In the genomic region with DNA sequence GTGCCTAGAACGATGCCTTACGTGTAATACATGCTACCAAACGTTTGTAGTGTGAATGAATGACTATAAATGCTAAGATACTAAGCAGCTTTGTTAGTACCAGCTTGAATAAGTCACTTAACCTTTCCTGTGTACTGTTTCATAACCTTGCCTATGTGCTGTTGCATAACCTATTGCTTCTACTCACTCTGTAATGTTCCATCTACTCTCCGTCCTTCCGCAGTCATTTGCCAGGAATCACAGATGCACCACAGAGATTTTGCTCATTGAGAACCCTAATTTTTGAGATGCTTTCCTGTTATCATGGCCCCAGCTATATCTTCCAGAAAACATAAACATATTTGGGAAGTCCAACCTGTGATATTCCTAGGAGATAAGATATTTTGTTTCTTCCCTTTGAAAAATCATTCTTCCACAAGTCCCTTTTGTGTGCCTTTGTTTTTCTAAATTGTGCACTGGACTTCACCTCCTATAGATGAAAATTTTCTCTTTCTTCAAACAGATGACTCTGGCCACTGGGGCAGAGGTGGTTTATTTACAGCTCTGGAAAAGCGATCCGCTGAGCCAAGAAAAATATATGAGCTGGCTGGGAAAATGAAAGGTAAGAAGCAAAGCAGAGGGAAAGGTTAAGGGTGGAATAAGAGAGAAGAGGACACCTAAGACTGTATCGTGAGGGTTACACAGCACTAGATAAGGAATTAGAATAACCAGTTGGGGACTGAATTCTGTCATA, we compare ENCODE assay signal across 19 cellular contexts. TPM values are rescaled to one million over a fixed set of nuclear protein-coding genes. Genes with fewer than 3 reads are reported as not detected.
DNase-seq lines count a peak whose midpoint lies in the region; ATAC-seq and TF ChIP-seq lines count a peak whose summit lies in the region.
"Had no signal": no experiment of that assay in that cellular context is flagged by ENCODE, and none has a peak within 500 bp of the region (broad histone marks: within the 10 kb centered on the region; RNA-seq: fewer than 3 reads in every experiment).

No MANE protein-coding gene starts in this region.

- H3K27ac ChIP-seq in GM23248 (no peak overlapping the region), fibroblast of lung (ENCODE audit: insufficient read depth, low read length) (no peak overlapping the region), right lobe of liver (peak overlapping the region in 2 of 3 donors; percentile 14 to 58)
- H3K27ac ChIP-seq: BLaER1 treated with 17β-estradiol and CSF1 and Interleukin-3, amounts not matched to agents 10 nM and 100 nM; SJCRH30 had no signal

- DNase-seq in GM23248, result peak; percentile 4
- peak; percentile 72 for DNase-seq in amniotic epithelial cell (ENCODE audit: low read depth)
- peak; percentile 39 to 52 for DNase-seq in fibroblast of lung (ENCODE audit: low read depth in 2 of 2)
- no peak for DNase-seq in right lobe of liver
- no peak for DNase-seq in NCI-H1092 (lab: John Stamatoyannopoulos, UW)
- DNase-seq in natural killer cell, result no peak
- DNase-seq in NCI-H2081 (lab: John Stamatoyannopoulos, UW), result no peak
- DNase-seq in HPDE6-E6E7 (ENCODE audit: extremely low spot score), result no peak
- DNase-seq: GF-D8; MV-4-11; NCI-H1417 treated with DMSO at 0.1 percent for 48 hours; NCI-H1930; NCI-H2171; NCI-H446; NK-92 treated with Interleukin-12 subunit alpha and Interleukin-12 subunit beta, amount 100 ng/mL, for 24 hours; OCI-M1; RPMI8226; SJCRH30 had no signal

- H3K4me2 ChIP-seq in GM23248 (ENCODE audit: unreplicated experiment) (no peak overlapping the region), fibroblast of lung (ENCODE audit: extremely low read depth, insufficient read depth, low read length) (no peak overlapping the region)
- H3K4me2 ChIP-seq: BLaER1 treated with 17β-estradiol and CSF1 and Interleukin-3, amounts not matched to agents 10 nM and 100 nM had no signal

- H3K9me3 Mint-ChIP-seq in natural killer cell, result no peaks in the 10 kb centered on the region

- in situ Hi-C loops in GM23248 (cut with MboI), result loop anchor here (25.0 kb wide), 1 partner anchor 350 kb away; no protein-coding TSS in a partner anchor

- H3K9ac ChIP-seq in GM23248 (no peak overlapping the region), fibroblast of lung (ENCODE audit: insufficient read depth, low read length) (no peak overlapping the region)
- H3K9ac ChIP-seq: BLaER1 treated with 17β-estradiol and CSF1 and Interleukin-3, amounts not matched to agents 10 nM and 100 nM had no signal

- H3K4me3 Mint-ChIP-seq in natural killer cell, result no peak overlapping the region

- H3K9me3 ChIP-seq in GM23248 (ENCODE audit: low read depth) (no peaks in the 10 kb centered on the region), fibroblast of lung (ENCODE audit: control insufficient read depth, insufficient read depth, low read depth, low read length) (no peaks in the 10 kb centered on the region), right lobe of liver (no peaks in the 10 kb centered on the region)
- H3K9me3 ChIP-seq: SJCRH30 had no signal

- H3K27me3 ChIP-seq in GM23248 (replicated peaks; ENCODE audit: insufficient read depth) (no peaks in the 10 kb centered on the region), fibroblast of lung (ENCODE audit: control insufficient read depth, insufficient read depth, low read length) (no peaks in the 10 kb centered on the region), right lobe of liver (no peaks in the 10 kb centered on the region)
- H3K27me3 ChIP-seq: BLaER1 treated with 17β-estradiol and CSF1 and Interleukin-3, amounts not matched to agents 10 nM and 100 nM; SJCRH30 had no signal

- ATAC-seq in right lobe of liver (peak; percentile 91 to 98 (median 94)), natural killer cell (no peak)

- peaks cover 45% of the 10 kb centered on the region for H3K36me3 ChIP-seq in GM23248 (ENCODE audit: low read depth)
- H3K36me3 ChIP-seq in fibroblast of lung (ENCODE audit: control insufficient read depth, insufficient read depth, low read length), result peaks cover 9% of the 10 kb centered on the region
- H3K36me3 ChIP-seq in right lobe of liver, result peaks cover 0 to 32% (median 16%) of the 10 kb centered on the region in 4 donors

- no peak for TF ChIP-seq POLR2A in right lobe of liver (IDR thresholded peaks at IDR 0.05)

- 89 to 90% methylated on average over 8 of the region's 8 CpGs for WGBS in GM23248 (ENCODE audit: low coverage in 1 of 2, low lambda C conversion rate in 2 of 2, missing lambda C conversion rate in 2 of 2), 2 experiments
- WGBS in right lobe of liver (ENCODE audit: insufficient coverage, low coverage, low lambda C conversion rate, missing lambda C conversion rate), result 52% methylated on average over 8 of the region's 8 CpGs

- H3K4me1 ChIP-seq in GM23248 (ENCODE audit: insufficient read depth) (peaks cover 9% of the 10 kb centered on the region), fibroblast of lung (ENCODE audit: control insufficient read depth, extremely low read depth, insufficient read depth, low read length) (peaks cover 2% of the 10 kb centered on the region), right lobe of liver (peaks cover 0 to 14% (median 3%) of the 10 kb centered on the region in 4 donors)
- H3K4me1 ChIP-seq: SJCRH30 had no signal

- H3K4me3 ChIP-seq in GM23248 (no peak overlapping the region), fibroblast of lung (replicated peaks in 1 of 4; ENCODE audit: control extremely low read depth in 1 of 4, insufficient read depth in 1 of 4, low read depth in 3 of 4, low read length in 4 of 4) (no peak overlapping the region), right lobe of liver (no peak overlapping the region)
- H3K4me3 ChIP-seq: BLaER1 treated with 17β-estradiol and CSF1 and Interleukin-3, amounts not matched to agents 10 nM and 100 nM; SJCRH30 had no signal

- no peak for TF ChIP-seq CTCF in fibroblast of lung (conservative IDR thresholded peaks at IDR 0.05 in 1 of 2, IDR thresholded peaks at IDR 0.05 in 1 of 2; ENCODE audit: low read depth in 1 of 2, low read length in 2 of 2)
- no peak for TF ChIP-seq CTCF in right lobe of liver (IDR thresholded peaks at IDR 0.05)
- TF ChIP-seq CTCF in natural killer cell (IDR thresholded peaks at IDR 0.05), result no peak

- H3K79me2 ChIP-seq in GM23248 (ENCODE audit: insufficient read depth) (no peaks in the 10 kb centered on the region), fibroblast of lung (ENCODE audit: control insufficient read depth, insufficient read depth, low read length) (no peaks in the 10 kb centered on the region)

- H3K9me2 ChIP-seq in GM23248 (ENCODE audit: insufficient read depth), result no peaks in the 10 kb centered on the region

- H3F3A ChIP-seq in GM23248 (ENCODE audit: insufficient read depth), result peaks cover 14% of the 10 kb centered on the region

- H4K20me1 ChIP-seq in GM23248 (ENCODE audit: insufficient read depth), result no peaks in the 10 kb centered on the region
- H4K20me1 ChIP-seq in fibroblast of lung (ENCODE audit: control insufficient read depth, extremely low read depth, insufficient read depth, low read length), result no peaks in the 10 kb centered on the region
- H4K20me1 ChIP-seq: BLaER1 treated with 17β-estradiol and CSF1 and Interleukin-3, amounts not matched to agents 10 nM and 100 nM had no signal

- H3K27ac Mint-ChIP-seq in natural killer cell, result no peak overlapping the region

- no peak overlapping the region for H2AFZ ChIP-seq in GM23248
- H2AFZ ChIP-seq in fibroblast of lung (ENCODE audit: low read length), result no peak overlapping the region

- H3K36me3 Mint-ChIP-seq in natural killer cell, result peaks cover 47% of the 10 kb centered on the region

- no peaks in the 10 kb centered on the region for H3K27me3 Mint-ChIP-seq in natural killer cell (ENCODE audit: low read depth in 2 of 2)

- intact Hi-C loops in right lobe of liver (cut with DNase I), result no loop called here
- intact Hi-C loops in natural killer cell (cut with micrococcal nuclease), result no loop called here

- H3K4me1 Mint-ChIP-seq in natural killer cell, result peaks cover 0 to 7% of the 10 kb centered on the region in 2 donors

RNA-seq across cellular contexts. Expression of a gene that starts 44.8 kb away (rescaled TPM):
- total RNA-seq in GM23248 (2014; rRNA removed; shearing (Covaris generic)), result 34.7 and 40.5 TPM in 2 replicates
- polyA plus RNA-seq in GM23248 (2016; fragmentation: Nextera tagmentation; extraction: Ambion mirVana), result 39.3 and 39.8 TPM in 2 replicates
- 36.0 and 44.2 TPM in 2 replicates for total RNA-seq in fibroblast of lung
- 34.4 and 35.5 TPM in 2 replicates for polyA plus RNA-seq in fibroblast of lung
- polyA plus RNA-seq in fibroblast of lung (2012), result 26.7 and 28.8 TPM in 2 replicates
- polyA minus RNA-seq in fibroblast of lung (ENCODE audit: low replicate concordance), result 3.7 and 6.4 TPM in 2 replicates
- total RNA-seq in right lobe of liver, result 10 to 100 TPM; 21.7 to 34.3 (median 28.8) TPM
- 10 to 100 TPM; 35.8 to 45.7 (median 44.0) TPM for total RNA-seq in natural killer cell

Comparison
In these comparisons a context has a peak if more than half of its experiments do, and no peak if none do; other contexts are left out.
1. DNase-seq: peak in GM23248 (single experiment), amniotic epithelial cell (single experiment) and fibroblast of lung (2 of 2); none in right lobe of liver (0 of 3), NCI-H1092 (single experiment), natural killer cell (single experiment), NCI-H2081 (0 of 2) and HPDE6-E6E7 (single experiment).
2. H3K27ac ChIP-seq: peak in right lobe of liver (2 of 3); none in GM23248 (single experiment) and fibroblast of lung (single experiment).
3. ATAC-seq: peak in right lobe of liver (4 of 4); none in natural killer cell (0 of 3).